Comparison of ENCODE assay signal across 21 cellular contexts in the genomic region with DNA sequence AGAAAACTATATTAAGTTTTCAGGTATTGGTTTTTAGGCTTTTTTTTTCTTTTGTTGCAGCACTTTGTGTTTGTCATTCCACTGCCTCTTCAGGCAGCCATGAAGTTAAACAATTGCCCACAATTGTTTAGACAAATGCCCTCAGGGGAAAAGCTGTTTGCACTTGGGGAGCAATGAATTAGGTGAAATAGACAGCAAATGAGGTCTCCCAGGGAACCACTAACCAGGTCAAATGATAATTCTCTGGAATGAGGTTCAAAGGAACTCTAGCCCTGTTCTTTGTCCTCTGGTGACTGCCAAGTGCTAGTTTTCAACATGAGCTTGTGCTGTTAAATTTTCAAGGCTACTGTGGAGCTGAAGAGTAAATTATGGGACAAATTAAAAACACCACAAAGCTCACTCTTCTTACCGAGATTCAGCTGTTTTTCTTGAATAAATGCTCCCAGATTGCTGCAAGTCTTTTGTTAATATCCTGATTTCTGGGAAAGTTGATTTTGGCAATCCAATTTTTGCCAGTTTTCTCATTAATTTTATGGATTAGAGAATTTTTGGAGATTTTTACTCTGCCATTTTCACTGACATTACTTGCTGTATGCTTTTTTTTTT. TPM values are rescaled to one million over a fixed set of nuclear protein-coding genes. Genes with fewer than 3 reads are reported as not detected.
DNase-seq lines count a peak whose midpoint lies in the region; ATAC-seq, FAIRE-seq and TF ChIP-seq lines count a peak whose summit lies in the region.
"Had no signal": no experiment of that assay in that cellular context is flagged by ENCODE, and none has a peak within 500 bp of the region (broad histone marks: within the 10 kb centered on the region; RNA-seq: fewer than 3 reads in every experiment).

No MANE protein-coding gene starts in this region.

- DNase-seq in NCI-H146 (lab: John Stamatoyannopoulos, UW) (peak; percentile 8), NCI-H146 treated with DMSO at 0.1 percent for 48 hours (lab: John Stamatoyannopoulos, UW; ENCODE audit: unreplicated experiment) (no peak), NT2/D1 (ENCODE audit: low read depth, low spot score) (peak; percentile 32), HepG2 (ENCODE audit: low spot score) (peak; percentile 12), T-helper 1 cell (no peak), HPDE6-E6E7 (ENCODE audit: extremely low spot score) (no peak)
- DNase-seq: AML-193; Caco-2; CD4-positive, alpha-beta T cell; GM23248; HCEC 1CT; HFFc6 had no signal

- no peaks in the 10 kb centered on the region for H3K27me3 ChIP-seq in NT2/D1 (ENCODE audit: insufficient read depth, insufficient read length)
- no peaks in the 10 kb centered on the region for H3K27me3 ChIP-seq in HepG2 (ENCODE audit: control insufficient read depth in 1 of 2, insufficient read depth in 2 of 2, low read length in 2 of 2)

- no peak for TF ChIP-seq POLR2A in HepG2 (IDR thresholded peaks at IDR 0.05; ENCODE audit: insufficient read depth in 1 of 2, low read depth in 2 of 2, low read length in 2 of 2)

- in situ Hi-C loops in HepG2 (cut with HindIII; ENCODE audit: extremely low pct_ligation_motif_present, low pct_unique_long_range_greater_than_20kb): no loop called here

- H4K20me1 ChIP-seq in HepG2 (ENCODE audit: insufficient read depth, low read length): no peaks in the 10 kb centered on the region

- H3K9ac ChIP-seq in NT2/D1 (ENCODE audit: insufficient read length, low read depth): no peak overlapping the region
- no peak overlapping the region for H3K9ac ChIP-seq in HepG2 (ENCODE audit: insufficient read depth, low read depth, low read length)
- H3K9ac ChIP-seq: GM23248 had no signal

- FAIRE-seq in HepG2 (lab: Jason Lieb, UNC): no peak
- FAIRE-seq: A549, D721Med, G401.6, GM12891, GM19239, H54 had no signal

- 11% methylated on average over 1 of the region's 1 CpG for WGBS in HepG2 (ENCODE audit: low lambda C conversion rate)

- H2AFZ ChIP-seq in HepG2 (ENCODE audit: low read length): no peak overlapping the region
- H2AFZ ChIP-seq: GM23248 had no signal

- CTCF ChIA-PET in HepG2 (lab: Yijun Ruan, JAX; ENCODE audit: low intra/inter-chr PET ratio, low total read pairs): no interaction called here

- BruUV-seq in HepG2 (replicated peaks; lab: Mats Ljungman, UMichigan): no TSS peak

- H3K79me2 ChIP-seq in HepG2 (ENCODE audit: insufficient read depth, low read length): no peaks in the 10 kb centered on the region

- no peaks in the 10 kb centered on the region for H3K36me3 ChIP-seq in NT2/D1 (ENCODE audit: insufficient read depth, insufficient read length, low read length)
- no peaks in the 10 kb centered on the region for H3K36me3 ChIP-seq in HepG2 (replicated peaks in 1 of 2; ENCODE audit: control insufficient read depth in 1 of 2, insufficient read depth in 2 of 2, low read length in 2 of 2)

- TF ChIP-seq EP300 in HepG2 (IDR thresholded peaks at IDR 0.05; ENCODE audit: low read depth in 2 of 2, low read length in 2 of 2): no peak
- TF ChIP-seq EP300 in HepG2 (CRISPR knock-in tag; IDR thresholded peaks at IDR 0.05; ENCODE audit: borderline replicate concordance): no peak

- no peak overlapping the region for H3K4me2 ChIP-seq in HepG2 (ENCODE audit: low read depth, low read length)
- H3K4me2 ChIP-seq: A549 had no signal

- H3K9me3 ChIP-seq in NT2/D1 (ENCODE audit: insufficient read depth, low read length) (peaks cover 30% of the 10 kb centered on the region), HepG2 (ENCODE audit: low read length) (peaks cover 5% of the 10 kb centered on the region; the same call in 1 of the 2 replicates)

- H3K4me1 ChIP-seq in NT2/D1 (ENCODE audit: insufficient read depth, insufficient read length): no peaks in the 10 kb centered on the region
- peaks cover 21% of the 10 kb centered on the region for H3K4me1 ChIP-seq in HepG2 (ENCODE audit: insufficient read depth, low read length)
- H3K4me1 ChIP-seq: A549, Caco-2 had no signal

- TF ChIP-seq CTCF in HepG2 (CRISPR knock-in tag; IDR thresholded peaks at IDR 0.05): no peak

- H3K4me3 ChIP-seq in NT2/D1 (ENCODE audit: insufficient read length, low read depth) (no peak overlapping the region), HepG2 (replicated peaks in 1 of 3; ENCODE audit: insufficient read depth in 1 of 3, low read depth in 2 of 3, low read length in 3 of 3) (no peak overlapping the region)
- H3K4me3 ChIP-seq: A549, GM23248 had no signal

- H3K27ac ChIP-seq in HepG2 (ENCODE audit: extremely low read length, insufficient read depth, low read length): no peak overlapping the region
- H3K27ac ChIP-seq: 22Rv1, A549, C4-2B, GM23248 had no signal

- POLR2A ChIA-PET in HepG2 (lab: Yijun Ruan, JAX): no interaction called here

- TF ChIP-seq RAD21 in HepG2 (CRISPR knock-in tag; IDR thresholded peaks at IDR 0.05): no peak

- intact Hi-C loops in HepG2 (cut with micrococcal nuclease; ENCODE audit: unreplicated experiment): loop anchor here (10.0 kb wide), 1 partner anchor 61 kb away; no protein-coding TSS in a partner anchor

- ATAC-seq in HepG2 (peak; percentile 32; the same call in 2 of the 3 replicates), HG02759 (IDR thresholded peaks at IDR 0.05; ENCODE audit: unreplicated experiment) (no peak)
- ATAC-seq: A549 had no signal

TF ChIP-seq in HepG2, 621 proteins besides CTCF, POLR2A, EP300 and RAD21 (continues in another document):
- TF ChIP-seq, protein P1, sequence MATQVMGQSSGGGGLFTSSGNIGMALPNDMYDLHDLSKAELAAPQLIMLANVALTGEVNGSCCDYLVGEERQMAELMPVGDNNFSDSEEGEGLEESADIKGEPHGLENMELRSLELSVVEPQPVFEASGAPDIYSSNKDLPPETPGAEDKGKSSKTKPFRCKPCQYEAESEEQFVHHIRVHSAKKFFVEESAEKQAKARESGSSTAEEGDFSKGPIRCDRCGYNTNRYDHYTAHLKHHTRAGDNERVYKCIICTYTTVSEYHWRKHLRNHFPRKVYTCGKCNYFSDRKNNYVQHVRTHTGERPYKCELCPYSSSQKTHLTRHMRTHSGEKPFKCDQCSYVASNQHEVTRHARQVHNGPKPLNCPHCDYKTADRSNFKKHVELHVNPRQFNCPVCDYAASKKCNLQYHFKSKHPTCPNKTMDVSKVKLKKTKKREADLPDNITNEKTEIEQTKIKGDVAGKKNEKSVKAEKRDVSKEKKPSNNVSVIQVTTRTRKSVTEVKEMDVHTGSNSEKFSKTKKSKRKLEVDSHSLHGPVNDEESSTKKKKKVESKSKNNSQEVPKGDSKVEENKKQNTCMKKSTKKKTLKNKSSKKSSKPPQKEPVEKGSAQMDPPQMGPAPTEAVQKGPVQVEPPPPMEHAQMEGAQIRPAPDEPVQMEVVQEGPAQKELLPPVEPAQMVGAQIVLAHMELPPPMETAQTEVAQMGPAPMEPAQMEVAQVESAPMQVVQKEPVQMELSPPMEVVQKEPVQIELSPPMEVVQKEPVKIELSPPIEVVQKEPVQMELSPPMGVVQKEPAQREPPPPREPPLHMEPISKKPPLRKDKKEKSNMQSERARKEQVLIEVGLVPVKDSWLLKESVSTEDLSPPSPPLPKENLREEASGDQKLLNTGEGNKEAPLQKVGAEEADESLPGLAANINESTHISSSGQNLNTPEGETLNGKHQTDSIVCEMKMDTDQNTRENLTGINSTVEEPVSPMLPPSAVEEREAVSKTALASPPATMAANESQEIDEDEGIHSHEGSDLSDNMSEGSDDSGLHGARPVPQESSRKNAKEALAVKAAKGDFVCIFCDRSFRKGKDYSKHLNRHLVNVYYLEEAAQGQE (IDR thresholded peaks at IDR 0.05; ENCODE audit: borderline replicate concordance in 1 of 2, low read depth in 1 of 2, low read length in 2 of 2): no peak
- TF ChIP-seq KDM6A (CRISPR knock-in tag; IDR thresholded peaks at IDR 0.05; ENCODE audit: low read depth) (no peak), SETDB1 (CRISPR knock-in tag; IDR thresholded peaks at IDR 0.05; ENCODE audit: borderline replicate concordance) (0 out of 2 replicates have a peak, but pooled peaks have one; percentile 17), SUZ12 (IDR thresholded peaks at IDR 0.05; ENCODE audit: low read depth, low read length) (no peak), ATF1 (CRISPR knock-in tag; IDR thresholded peaks at IDR 0.05) (no peak)
- TF ChIP-seq, protein P2, sequence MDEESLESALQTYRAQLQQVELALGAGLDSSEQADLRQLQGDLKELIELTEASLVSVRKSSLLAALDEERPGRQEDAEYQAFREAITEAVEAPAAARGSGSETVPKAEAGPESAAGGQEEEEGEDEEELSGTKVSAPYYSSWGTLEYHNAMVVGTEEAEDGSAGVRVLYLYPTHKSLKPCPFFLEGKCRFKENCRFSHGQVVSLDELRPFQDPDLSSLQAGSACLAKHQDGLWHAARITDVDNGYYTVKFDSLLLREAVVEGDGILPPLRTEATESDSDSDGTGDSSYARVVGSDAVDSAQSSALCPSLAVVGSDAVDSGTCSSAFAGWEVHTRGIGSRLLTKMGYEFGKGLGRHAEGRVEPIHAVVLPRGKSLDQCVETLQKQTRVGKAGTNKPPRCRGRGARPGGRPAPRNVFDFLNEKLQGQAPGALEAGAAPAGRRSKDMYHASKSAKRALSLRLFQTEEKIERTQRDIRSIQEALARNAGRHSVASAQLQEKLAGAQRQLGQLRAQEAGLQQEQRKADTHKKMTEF (CRISPR knock-in tag; IDR thresholded peaks at IDR 0.05): no peak

RNA-seq across cellular contexts. Expression of a gene that starts 15.1 kb away (rescaled TPM):
- total RNA-seq in HepG2 (2016; rRNA removed; fragmentation: Illumina TruSeq; extraction: Trizol): 0.55 and 0.90 TPM in 2 replicates
- total RNA-seq in HepG2 (2016; cell fraction: cytosol; rRNA removed; fragmentation: Illumina TruSeq; extraction: Trizol; ENCODE audit: low read depth): 0.30 TPM in 1 of 2 replicates, not detected in the other
- 0.48 and 0.80 TPM in 2 replicates for total RNA-seq in HepG2 (2016; cell fraction: insoluble cytoplasmic fraction; rRNA removed; fragmentation: Illumina TruSeq; extraction: Trizol)
- 0.56 and 0.72 TPM in 2 replicates for total RNA-seq in HepG2 (2016; cell fraction: membrane; rRNA removed; fragmentation: Illumina TruSeq; extraction: Trizol)
- total RNA-seq in HepG2 (2016; cell fraction: nucleus; rRNA removed; fragmentation: Illumina TruSeq; extraction: Trizol): 0.47 and 1.2 TPM in 2 replicates
- polyA plus RNA-seq in HepG2 (2011; rRNA removed): 3.7 and 4.1 TPM in 2 replicates
- 3.6 and 5.0 TPM in 2 replicates for polyA plus RNA-seq in HepG2 (2011; cell fraction: cytosol; rRNA removed)
- 2.5 and 2.7 TPM in 2 replicates for polyA plus RNA-seq in HepG2 (2011; cell fraction: nucleus; rRNA removed)
- 0.70 and 0.85 TPM in 2 replicates for polyA plus RNA-seq in HepG2 (2012)
- 0.03 TPM in 1 of 2 replicates, not detected in the other for polyA plus RNA-seq in HepG2 (2016; cell fraction: cytosol; fragmentation: Illumina TruSeq; extraction: Trizol; ENCODE audit: low read depth)
- polyA plus RNA-seq in HepG2 (2016; cell fraction: insoluble cytoplasmic fraction; fragmentation: Illumina TruSeq; extraction: Trizol; ENCODE audit: low read depth): 0.56 and 0.79 TPM in 2 replicates
- 0.13 and 0.14 TPM in 2 replicates for polyA plus RNA-seq in HepG2 (2016; cell fraction: membrane; fragmentation: Illumina TruSeq; extraction: Trizol; ENCODE audit: low read depth)
- 0.14 and 0.36 TPM in 2 replicates for polyA plus RNA-seq in HepG2 (2016; cell fraction: nucleus; fragmentation: Illumina TruSeq; extraction: Trizol; ENCODE audit: insufficient read depth, low read depth)
- 2.3 and 10.6 TPM in 2 replicates for polyA minus RNA-seq in HepG2 (2011; rRNA and poly(A)+ RNA removed; ENCODE audit: low replicate concordance)
- 3.8 and 5.4 TPM in 2 replicates for polyA minus RNA-seq in HepG2 (2011; cell fraction: cytosol; rRNA and poly(A)+ RNA removed)
- 9.1 and 14.8 TPM in 2 replicates for polyA minus RNA-seq in HepG2 (2011; cell fraction: nucleus; rRNA and poly(A)+ RNA removed)
- total RNA-seq: CD4-positive, alpha-beta T cell had no signal

Comparison
In these comparisons a context has a peak if more than half of its experiments do, and no peak if none do; other contexts are left out.
1. DNase-seq: peak in NCI-H146 (single experiment), NT2/D1 (single experiment) and HepG2 (single experiment); none in NCI-H146 treated with DMSO at 0.1 percent for 48 hours (single experiment), T-helper 1 cell (0 of 5) and HPDE6-E6E7 (single experiment).